ENCODE assay signal across 13 cellular contexts in genomic region chr11:494761-495536, GRCh38. TPM values are rescaled to one million over a fixed set of nuclear protein-coding genes. Genes with fewer than 3 reads are reported as not detected.
A peak's percentile ranks its signal among the peaks of the same experiment; 100 is the strongest.
DNase-seq lines count a peak whose midpoint lies in the region; ATAC-seq and TF ChIP-seq lines count a peak whose summit lies in the region.
"Had no signal": no experiment of that assay in that cellular context is flagged by ENCODE, and none has a peak within 500 bp of the region (broad histone marks: within the 10 kb centered on the region; RNA-seq: fewer than 3 reads in every experiment).

No MANE protein-coding gene starts in this region.

- dilution Hi-C loops in IMR-90 (cut with HindIII; ENCODE audit: low sequenced_read_pairs, unreplicated experiment): no loop called here

- no peak overlapping the region for H3K27ac ChIP-seq in IMR-90 (ENCODE audit: insufficient read depth, low read length)
- no peak overlapping the region for H3K27ac ChIP-seq in adrenal gland
- no peak overlapping the region for H3K27ac ChIP-seq in Karpas-422 (ENCODE audit: low read length)
- H3K27ac ChIP-seq: BLaER1, body of pancreas, parathyroid adenoma had no signal

- no peak overlapping the region for H4K8ac ChIP-seq in IMR-90 (ENCODE audit: low read depth in 2 of 2, low read length in 2 of 2)

- peaks cover 32% of the 10 kb centered on the region for H3K36me3 Mint-ChIP-seq in endothelial cell (ENCODE audit: low read depth, unreplicated experiment)

- no peak overlapping the region for H3K4ac ChIP-seq in IMR-90 (ENCODE audit: low read depth, low read length)

- intact Hi-C loops in IMR-90 (cut with micrococcal nuclease) (no loop called here), adrenal gland (cut with DNase I) (no loop called here)

- no peak overlapping the region for H3K4me2 ChIP-seq in IMR-90 (ENCODE audit: low read depth, low read length)
- no peak overlapping the region for H3K4me2 ChIP-seq in Karpas-422 (ENCODE audit: low read depth, low read length, poor library complexity, severe bottlenecking)
- H3K4me2 ChIP-seq: BLaER1 had no signal

- no peak overlapping the region for H4K91ac ChIP-seq in IMR-90 (ENCODE audit: insufficient read depth, low read depth, low read length)

- TF ChIP-seq CTCF in IMR-90 (conservative IDR thresholded peaks at IDR 0.05; ENCODE audit: low read depth, low read length) (no peak), endothelial cell (IDR thresholded peaks at IDR 0.05; ENCODE audit: unreplicated experiment) (no peak), adrenal gland (IDR thresholded peaks at IDR 0.05) (no peak)

- H2BK15ac ChIP-seq in IMR-90 (ENCODE audit: low read depth, low read length): no peak overlapping the region

- peak in 10 of 14 donors; percentile 41 to 88 (median 64) for DNase-seq in C1 segment of cervical spinal cord (lab: John Stamatoyannopoulos, UW)
- DNase-seq in IMR-90: no peak
- no peak for DNase-seq in endothelial cell (ENCODE audit: low spot score)
- peak in 51 of 56 donors; percentile 25 to 93 (median 77) for DNase-seq in nucleus accumbens (lab: John Stamatoyannopoulos, UW)
- DNase-seq in adrenal gland: no peak
- DNase-seq in activated CD4-positive, alpha-beta T cell treated with anti-CD3 and anti-CD28 coated beads, Interleukin-2, amount 50 U/mL, for 48 hours: no peak
- DNase-seq in Karpas-422: no peak
- no peak for DNase-seq in NK-92 treated with Interleukin-12 subunit alpha and Interleukin-12 subunit beta, amount 100 ng/mL, for 24 hours (lab: John Stamatoyannopoulos, UW)
- DNase-seq: activated CD4-positive, alpha-beta T cell treated with anti-CD3 and anti-CD28 coated beads for 1 hour; body of pancreas; stimulated activated CD4-positive, alpha-beta T cell treated with anti-CD3 and anti-CD28 coated beads, Interleukin-2, amount 100 ng/mL, for 24 hours had no signal

- H3K9ac ChIP-seq in IMR-90 (ENCODE audit: low read depth, low read length): no peak overlapping the region
- no peak overlapping the region for H3K9ac ChIP-seq in Karpas-422 (ENCODE audit: low read length)
- H3K9ac ChIP-seq: BLaER1, parathyroid adenoma had no signal

- no peak overlapping the region for H3K56ac ChIP-seq in IMR-90 (ENCODE audit: extremely low read depth, insufficient read depth, low read length)

- H2AFZ ChIP-seq in IMR-90 (replicated peaks; ENCODE audit: low read length, poor library complexity) (peak overlapping the region; percentile 49), Karpas-422 (ENCODE audit: low read length) (no peak overlapping the region)
- H2AFZ ChIP-seq: parathyroid adenoma had no signal

- no peak overlapping the region for H3K23ac ChIP-seq in IMR-90 (ENCODE audit: low read depth, low read length)

- CTCF ChIA-PET in IMR-90 (lab: Yijun Ruan, JAX): no interaction called here

- H3K4me1 ChIP-seq in IMR-90 (ENCODE audit: control insufficient read depth, insufficient read depth, low read length) (no peaks in the 10 kb centered on the region), adrenal gland (replicated peaks in 1 of 2) (no peaks in the 10 kb centered on the region), Karpas-422 (ENCODE audit: low read length) (no peaks in the 10 kb centered on the region)
- H3K4me1 ChIP-seq: BLaER1, body of pancreas had no signal

- no peak overlapping the region for H3K27ac Mint-ChIP-seq in endothelial cell (ENCODE audit: unreplicated experiment)

- WGBS in IMR-90 (ENCODE audit: extremely low coverage in 2 of 2, insufficient read length in 1 of 2), 2 experiments: 92% methylated on average over 11 of the region's 37 CpGs; no CpG with 5 or more reads in 1 of the 2 experiments
- WGBS in adrenal gland, 4 donors: 84 to 87% (median 86%) methylated on average over 11 to 37 of the region's 37 CpGs

- H3K79me1 ChIP-seq in IMR-90 (ENCODE audit: low read depth in 1 of 2, low read length in 2 of 2): peaks cover 10 to 32% of the 10 kb centered on the region in 2 experiments; a peak in 3 of 4 replicates

- no peak for TF ChIP-seq RAD21 in IMR-90 (IDR thresholded peaks at IDR 0.05; ENCODE audit: low read length)

- H3K9me3 ChIP-seq in IMR-90 (ENCODE audit: control insufficient read depth, insufficient read depth, low read length) (peaks cover 2% of the 10 kb centered on the region; the same call in 1 of the 2 replicates), adrenal gland (replicated peaks in 1 of 3) (no peaks in the 10 kb centered on the region), Karpas-422 (ENCODE audit: low read length) (no peaks in the 10 kb centered on the region)
- H3K9me3 ChIP-seq: BLaER1, body of pancreas had no signal

- no peak overlapping the region for H3K14ac ChIP-seq in IMR-90 (replicated peaks; ENCODE audit: low read depth, low read length)

- in situ Hi-C loops in IMR-90 (cut with MboI; ENCODE audit: low sequenced_read_pairs): no loop called here

- H3K9me2 ChIP-seq in Karpas-422 (replicated peaks; ENCODE audit: insufficient read depth, low read length): no peaks in the 10 kb centered on the region

- no TSS peak for BruUV-seq in IMR-90 (replicated peaks; lab: Mats Ljungman, UMichigan)

- no peak for ATAC-seq in IMR-90 (ENCODE audit: low read depth)
- ATAC-seq: body of pancreas had no signal

- H3K9me1 ChIP-seq in IMR-90 (ENCODE audit: insufficient read depth, low read length): peaks cover 10% of the 10 kb centered on the region

- H3K4me3 ChIP-seq in IMR-90 (ENCODE audit: insufficient read depth, low read depth, low read length) (no peak overlapping the region), adrenal gland (no peak overlapping the region), Karpas-422 (ENCODE audit: low read length) (no peak overlapping the region)
- H3K4me3 ChIP-seq: BLaER1, body of pancreas had no signal

- no peaks in the 10 kb centered on the region for H3K4me1 Mint-ChIP-seq in endothelial cell (ENCODE audit: unreplicated experiment)

- peaks cover 69% of the 10 kb centered on the region for H3K36me3 ChIP-seq in IMR-90 (ENCODE audit: control insufficient read depth, insufficient read depth, low read length)
- peaks cover 0 to 73% of the 10 kb centered on the region in 2 donors for H3K36me3 ChIP-seq in adrenal gland (replicated peaks in 1 of 2)
- peaks cover 4% of the 10 kb centered on the region; the same call in 1 of the 2 replicates for H3K36me3 ChIP-seq in Karpas-422 (ENCODE audit: insufficient read depth, low read length)

- POLR2A ChIA-PET in IMR-90 (lab: Charles Lee; ENCODE audit: unreplicated experiment): no interaction called here

- H4K5ac ChIP-seq in IMR-90 (ENCODE audit: low read depth, low read length): no peak overlapping the region

- H4K20me1 ChIP-seq in IMR-90 (ENCODE audit: insufficient read depth, low read length) (peaks cover 11% of the 10 kb centered on the region; the same call in 1 of the 2 replicates), Karpas-422 (ENCODE audit: insufficient read depth, low read depth, low read length) (no peaks in the 10 kb centered on the region)

- H3K9me3 Mint-ChIP-seq in endothelial cell (ENCODE audit: unreplicated experiment): no peaks in the 10 kb centered on the region

- no peak overlapping the region for H2BK5ac ChIP-seq in IMR-90 (ENCODE audit: low read depth, low read length, poor library complexity, severe bottlenecking)

- H3K27me3 ChIP-seq in IMR-90 (ENCODE audit: control insufficient read depth, insufficient read depth, low read length) (no peaks in the 10 kb centered on the region), adrenal gland (no peaks in the 10 kb centered on the region), Karpas-422 (ENCODE audit: low read length) (no peaks in the 10 kb centered on the region)
- H3K27me3 ChIP-seq: BLaER1, body of pancreas had no signal

- peaks cover 7% of the 10 kb centered on the region for H3K27me3 Mint-ChIP-seq in endothelial cell (ENCODE audit: unreplicated experiment)

- H2BK120ac ChIP-seq in IMR-90 (ENCODE audit: low read depth, low read length): no peak overlapping the region

- H3K18ac ChIP-seq in IMR-90 (ENCODE audit: low read depth, low read length): no peak overlapping the region

- peak overlapping the region; percentile 51 for H3K4me3 Mint-ChIP-seq in endothelial cell (ENCODE audit: unreplicated experiment)

- no peak for TF ChIP-seq POLR2A in IMR-90 (IDR thresholded peaks at IDR 0.05; ENCODE audit: low read depth, low read length)
- TF ChIP-seq POLR2A in adrenal gland (IDR thresholded peaks at IDR 0.05): no peak

- H2AK5ac ChIP-seq in IMR-90 (ENCODE audit: low read depth, low read length): no peak overlapping the region

- no peaks in the 10 kb centered on the region for H3K79me2 ChIP-seq in Karpas-422 (ENCODE audit: low read length)
- H3K79me2 ChIP-seq: parathyroid adenoma had no signal

- no peak overlapping the region for H2AK9ac ChIP-seq in IMR-90 (replicated peaks; ENCODE audit: low read depth, low read length, poor library complexity)

- no peak overlapping the region for H2BK20ac ChIP-seq in IMR-90 (ENCODE audit: low read depth, low read length)

RNA-seq across cellular contexts. Expression of gene RNH1, which starts 12.1 kb away (rescaled TPM):
- 138 and 143 TPM in 2 replicates for total RNA-seq in IMR-90 (2012; rRNA removed)
- polyA plus RNA-seq in IMR-90 (2012; rRNA removed): 238 and 247 TPM in 2 replicates
- polyA plus RNA-seq in IMR-90 (2012; cell fraction: cytosol; rRNA removed): 157 and 265 TPM in 2 replicates
- 135 and 414 TPM in 2 replicates for polyA plus RNA-seq in IMR-90 (2012; cell fraction: nucleus; rRNA removed; ENCODE audit: low replicate concordance)
- total RNA-seq in endothelial cell (ENCODE audit: unreplicated experiment): 61.1 TPM
- 100 to 1,000 TPM; 190 to 342 (median 264) TPM for total RNA-seq in adrenal gland
- polyA plus RNA-seq in adrenal gland: 100 to 1,000 TPM in 2 of 3 donors, 10 to 100 TPM in 1; 36.3 to 125 (median 110) TPM
- 59.4 and 107 TPM in 2 replicates for total RNA-seq in Karpas-422 (2014; rRNA removed; shearing (Covaris generic); ENCODE audit: low replicate concordance)

RNA-seq across cellular contexts. Expression of gene HRAS, which starts 40.4 kb away (rescaled TPM):
- total RNA-seq in IMR-90 (2012; rRNA removed): 99.4 and 108 TPM in 2 replicates
- polyA plus RNA-seq in IMR-90 (2012; rRNA removed): 123 and 154 TPM in 2 replicates
- polyA plus RNA-seq in IMR-90 (2012; cell fraction: cytosol; rRNA removed): 122 and 126 TPM in 2 replicates
- 101 and 217 TPM in 2 replicates for polyA plus RNA-seq in IMR-90 (2012; cell fraction: nucleus; rRNA removed; ENCODE audit: low replicate concordance)
- 92.4 TPM for total RNA-seq in endothelial cell (ENCODE audit: unreplicated experiment)
- total RNA-seq in adrenal gland: 10 to 100 TPM; 10.8 to 45.0 (median 39.0) TPM
- 100 to 1,000 TPM in 2 of 3 donors, 10 to 100 TPM in 1; 18.7 to 190 (median 164) TPM for polyA plus RNA-seq in adrenal gland
- total RNA-seq in Karpas-422 (2014; rRNA removed; shearing (Covaris generic); ENCODE audit: low replicate concordance): 8.5 and 53.1 TPM in 2 replicates

RNA-seq across cellular contexts. Expression of gene LRRC56, which starts 42.4 kb away (rescaled TPM):
- total RNA-seq in IMR-90 (2012; rRNA removed) (0.28 and 0.36 TPM in 2 replicates), endothelial cell (ENCODE audit: unreplicated experiment) (2.6 TPM), adrenal gland (1 to 10 TPM in 2 of 8 donors, under 1 TPM in 5, not detected in 1; 0.32 to 1.7 (median 0.93) TPM)
- polyA plus RNA-seq in IMR-90 (2012; rRNA removed) (1.3 and 1.7 TPM in 2 replicates), adrenal gland (1 to 10 TPM in 2 of 3 donors, not detected in 1; 1.7 to 4.3 TPM)
- polyA plus RNA-seq in IMR-90 (2012; cell fraction: cytosol; rRNA removed): 0.73 and 1.4 TPM in 2 replicates
- 5.4 and 11.7 TPM in 2 replicates for polyA plus RNA-seq in IMR-90 (2012; cell fraction: nucleus; rRNA removed; ENCODE audit: low replicate concordance)
- total RNA-seq in Karpas-422 (2014; rRNA removed; shearing (Covaris generic); ENCODE audit: low replicate concordance): 0.37 and 4.6 TPM in 2 replicates

RNA-seq across cellular contexts. Expression of gene PTDSS2, which starts 44.9 kb away (rescaled TPM):
- 21.4 and 23.5 TPM in 2 replicates for total RNA-seq in IMR-90 (2012; rRNA removed)
- 26.6 and 29.8 TPM in 2 replicates for polyA plus RNA-seq in IMR-90 (2012; rRNA removed)
- polyA plus RNA-seq in IMR-90 (2012; cell fraction: cytosol; rRNA removed): 32.6 and 35.1 TPM in 2 replicates
- 129 and 308 TPM in 2 replicates for polyA plus RNA-seq in IMR-90 (2012; cell fraction: nucleus; rRNA removed; ENCODE audit: low replicate concordance)
- 46.4 TPM for total RNA-seq in endothelial cell (ENCODE audit: unreplicated experiment)
- total RNA-seq in adrenal gland: 10 to 100 TPM; 30.4 to 85.9 (median 44.7) TPM
- polyA plus RNA-seq in adrenal gland: 100 to 1,000 TPM in 1 of 3 donors, 10 to 100 TPM in 2; 11.0 to 109 (median 53.7) TPM
- 13.5 and 25.4 TPM in 2 replicates for total RNA-seq in Karpas-422 (2014; rRNA removed; shearing (Covaris generic); ENCODE audit: low replicate concordance)

RNA-seq across cellular contexts. Expression of gene ANO9, which starts 53.1 kb away (rescaled TPM):
- total RNA-seq in IMR-90 (2012; rRNA removed) (not detected in 2 replicates), endothelial cell (ENCODE audit: unreplicated experiment) (0.41 TPM), adrenal gland (1 to 10 TPM in 1 of 8 donors, under 1 TPM in 3, not detected in 4; 0.52 to 2.2 (median 0.79) TPM)
- polyA plus RNA-seq in IMR-90 (2012; rRNA removed) (not detected in 2 replicates), adrenal gland (1 to 10 TPM in 2 of 3 donors, under 1 TPM in 1; 0.07 to 2.9 (median 1.2) TPM)
- polyA plus RNA-seq in IMR-90 (2012; cell fraction: cytosol; rRNA removed): 0.01 TPM in 1 of 2 replicates, not detected in the other
- 0.18 and 0.23 TPM in 2 replicates for polyA plus RNA-seq in IMR-90 (2012; cell fraction: nucleus; rRNA removed; ENCODE audit: low replicate concordance)
- 1.4 and 2.2 TPM in 2 replicates for total RNA-seq in Karpas-422 (2014; rRNA removed; shearing (Covaris generic); ENCODE audit: low replicate concordance)

Comparison
In these comparisons a context has a peak if more than half of its experiments do, and no peak if none do; other contexts are left out.
1. DNase-seq: peak in C1 segment of cervical spinal cord (10 of 14) and nucleus accumbens (51 of 56); none in IMR-90 (single experiment), endothelial cell (single experiment), adrenal gland (0 of 7), activated CD4-positive, alpha-beta T cell treated with anti-CD3 and anti-CD28 coated beads, Interleukin-2, amount 50 U/mL, for 48 hours (0 of 2), Karpas-422 (single experiment) and NK-92 treated with Interleukin-12 subunit alpha and Interleukin-12 subunit beta, amount 100 ng/mL, for 24 hours (single experiment).